ENCODE assay signal across 19 cellular contexts in genomic region chr22:43295173-43295572, GRCh38. TPM values are rescaled to one million over a fixed set of nuclear protein-coding genes. Genes with fewer than 3 reads are reported as not detected.
"Had no signal": no experiment of that assay in that cellular context is flagged by ENCODE, and none has a peak within 500 bp of the region (broad histone marks: within the 10 kb centered on the region; RNA-seq: fewer than 3 reads in every experiment).

No MANE protein-coding gene starts in this region.

- ATAC-seq: activated CD8-positive, alpha-beta T cell treated with anti-CD3 and anti-CD28 coated beads for 36 hours; activated naive CD4-positive, alpha-beta T cell treated with anti-CD3 and anti-CD28 coated beads, Interleukin-2, amount 50 U/mL, for 72 hours; activated T-cell treated with anti-CD3 and anti-CD28 coated beads, Interleukin-2, amount 50 U/mL, for 4 hours; left lobe of liver; right lobe of liver; T-helper 17 cell had no signal

- H3K9me3 Mint-ChIP-seq: activated B cell treated with CpG ODN at 0.5 μM for 24 hours; activated CD8-positive, alpha-beta T cell treated with anti-CD3 and anti-CD28 coated beads for 36 hours; activated naive CD4-positive, alpha-beta T cell treated with anti-CD3 and anti-CD28 coated beads, Interleukin-2, amount 50 U/mL, for 72 hours; activated T-cell treated with anti-CD3 and anti-CD28 coated beads, Interleukin-2, amount 50 U/mL, for 4 hours; stimulated activated naive CD8-positive, alpha-beta T cell treated with anti-CD3 and anti-CD28 coated beads, Interleukin-15, Interleukin-2, amounts not matched to agents 100 ng/mL and 50 ng/mL, for 24 hours had no signal

- DNase-seq: activated B cell treated with CpG ODN at 0.5 μM for 24 hours; activated CD4-positive, alpha-beta T cell treated with anti-CD3 and anti-CD28 coated beads for 48 hours; activated CD8-positive, alpha-beta T cell treated with anti-CD3 and anti-CD28 coated beads for 36 hours; activated gamma-delta T cell; activated T-cell treated with anti-CD3 and anti-CD28 coated beads, Interleukin-2, amount 50 U/mL, for 4 hours; central memory CD4-positive, alpha-beta T cell; effector memory CD4-positive, alpha-beta T cell; islet precursor cell; ovary; right lobe of liver; stimulated activated CD4-positive, alpha-beta T cell treated with anti-CD3 and anti-CD28 coated beads, Interleukin-4, amount 100 ng/mL, for 4 hours; T-helper 17 cell; uterus had no signal

- H3K27me3 ChIP-seq: ovary, right lobe of liver, uterus had no signal

- H3K9me3 ChIP-seq: ovary, right lobe of liver, thoracic aorta, uterus had no signal

- H3K27me3 Mint-ChIP-seq: activated B cell treated with CpG ODN at 0.5 μM for 24 hours; activated CD8-positive, alpha-beta T cell treated with anti-CD3 and anti-CD28 coated beads for 36 hours had no signal

- H3K4me2 ChIP-seq: smooth muscle cell had no signal

- H3K4me1 Mint-ChIP-seq: activated B cell treated with CpG ODN at 0.5 μM for 24 hours had no signal

- H3K27ac ChIP-seq: right lobe of liver, uterus had no signal

- H3K36me3 ChIP-seq: ovary, right lobe of liver, thoracic aorta, uterus had no signal

- H3K36me3 Mint-ChIP-seq: activated naive CD4-positive, alpha-beta T cell treated with anti-CD3 and anti-CD28 coated beads, Interleukin-2, amount 50 U/mL, for 72 hours had no signal

- H3K27ac Mint-ChIP-seq: activated B cell treated with CpG ODN at 0.5 μM for 24 hours; activated CD8-positive, alpha-beta T cell treated with anti-CD3 and anti-CD28 coated beads for 36 hours; stimulated activated naive CD8-positive, alpha-beta T cell treated with anti-CD3 and anti-CD28 coated beads, Interleukin-15, Interleukin-2, amounts not matched to agents 100 ng/mL and 50 ng/mL, for 24 hours; T-helper 17 cell had no signal

- H3K4me3 ChIP-seq: ovary, right lobe of liver, smooth muscle cell, thoracic aorta, uterus had no signal

- H3K4me3 Mint-ChIP-seq: activated B cell treated with CpG ODN at 0.5 μM for 24 hours; activated CD8-positive, alpha-beta T cell treated with anti-CD3 and anti-CD28 coated beads for 36 hours; activated T-cell treated with anti-CD3 and anti-CD28 coated beads, Interleukin-2, amount 50 U/mL, for 4 hours; stimulated activated naive CD8-positive, alpha-beta T cell treated with anti-CD3 and anti-CD28 coated beads, Interleukin-15, Interleukin-2, amounts not matched to agents 100 ng/mL and 50 ng/mL, for 24 hours; T-helper 17 cell had no signal

RNA-seq across cellular contexts. Expression of gene SCUBE1, which starts 48.0 kb away (rescaled TPM):
- total RNA-seq: activated B cell treated with CpG ODN at 0.5 μM for 24 hours, pulmonary artery endothelial cell, T-helper 17 cell had no signal
